In the genomic region with DNA sequence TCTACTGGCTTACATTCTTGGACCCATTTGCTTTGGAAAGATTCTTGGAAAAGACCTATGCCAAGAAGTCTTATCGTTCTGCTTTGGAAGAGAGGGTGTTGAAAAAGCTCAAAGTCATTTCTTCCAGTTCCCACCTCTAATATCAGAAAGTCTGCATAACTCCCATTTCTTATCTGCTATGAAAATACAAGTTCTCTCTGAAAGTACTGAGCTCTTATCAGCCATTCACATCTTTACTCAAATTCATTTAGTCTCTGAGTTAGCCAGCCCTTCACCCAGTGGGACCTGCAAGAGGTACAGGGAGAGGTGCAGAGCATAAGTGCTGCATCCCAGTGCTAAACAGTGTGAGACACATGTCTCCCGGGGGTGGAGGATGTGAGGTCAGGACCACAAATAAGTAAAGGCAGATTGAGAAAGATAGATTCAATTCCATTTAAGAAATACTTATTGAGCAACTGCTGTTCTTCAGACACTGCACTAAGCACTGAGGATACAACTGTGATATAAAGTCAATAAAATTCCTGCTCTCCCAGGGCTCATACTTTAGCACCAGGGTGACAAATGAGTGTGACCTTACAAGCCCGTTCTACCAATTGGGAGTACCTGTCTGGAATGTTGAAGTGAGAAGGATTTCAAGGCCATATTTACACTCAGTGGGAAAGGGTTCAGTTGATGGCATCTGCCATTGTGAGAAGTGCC, we compare ENCODE assay signal across 9 cellular contexts.
DNase-seq lines count a peak whose midpoint lies in the region; ATAC-seq and TF ChIP-seq lines count a peak whose summit lies in the region.
"Had no signal": no experiment of that assay in that cellular context is flagged by ENCODE, and none has a peak within 500 bp of the region (broad histone marks: within the 10 kb centered on the region; RNA-seq: fewer than 3 reads in every experiment).

No MANE protein-coding gene starts in this region.

- H3K27me3 Mint-ChIP-seq in activated CD4-positive, alpha-beta memory T cell treated with anti-CD3 and anti-CD28 coated beads, Interleukin-2, amount 10 ng/mL, durations not matched to agents 7 days and 5 days: no peaks in the 10 kb centered on the region

- DNase-seq in Right ventricle myocardium superior (no peak), left ventricle myocardium inferior (no peak), fibroblast of villous mesenchyme (ENCODE audit: low read depth) (peak; percentile 89), activated gamma-delta T cell (lab: John Stamatoyannopoulos, UW) (no peak), NCI-H1105 (lab: John Stamatoyannopoulos, UW) (no peak), NCI-H510A (lab: John Stamatoyannopoulos, UW) (no peak)
- peak; percentile 32 for DNase-seq in activated CD4-positive, alpha-beta memory T cell treated with anti-CD3 and anti-CD28 coated beads, Interleukin-2, amount 10 ng/mL, durations not matched to agents 7 days and 5 days
- DNase-seq: mucosa of descending colon had no signal

- H3K27me3 ChIP-seq in left ventricle myocardium inferior (ENCODE audit: low read depth): no peaks in the 10 kb centered on the region
- no peaks in the 10 kb centered on the region for H3K27me3 ChIP-seq in subcutaneous abdominal adipose tissue (ENCODE audit: control insufficient read depth in 5 of 5, insufficient read depth in 4 of 5, low read length in 5 of 5)

- CTCF ChIA-PET in activated CD4-positive, alpha-beta memory T cell treated with anti-CD3 and anti-CD28 coated beads, Interleukin-2, amount 10 ng/mL, durations not matched to agents 7 days and 5 days (lab: Charles Lee): interaction anchor here (0.6 to 3.4 kb wide), 3 partner anchors 29 to 819 kb away, joined by 3 to 11 read pairs (median 4); no protein-coding TSS in a partner anchor

- H3K9me3 Mint-ChIP-seq in activated CD4-positive, alpha-beta memory T cell treated with anti-CD3 and anti-CD28 coated beads, Interleukin-2, amount 10 ng/mL, durations not matched to agents 7 days and 5 days: no peaks in the 10 kb centered on the region

- peaks cover 67% of the 10 kb centered on the region for H3K36me3 Mint-ChIP-seq in activated CD4-positive, alpha-beta memory T cell treated with anti-CD3 and anti-CD28 coated beads, Interleukin-2, amount 10 ng/mL, durations not matched to agents 7 days and 5 days (ENCODE audit: low read depth)

- peak; percentile 45 for ATAC-seq in Right ventricle myocardium superior (ENCODE audit: poor library complexity)
- ATAC-seq: mucosa of descending colon had no signal

- H3K27ac ChIP-seq in left ventricle myocardium inferior (replicated peaks): no peak overlapping the region
- H3K27ac ChIP-seq in subcutaneous abdominal adipose tissue (ENCODE audit: low read depth, low read length): peak overlapping the region; percentile 77

- peaks cover 5% of the 10 kb centered on the region for H3K4me1 ChIP-seq in left ventricle myocardium inferior
- H3K4me1 ChIP-seq in subcutaneous abdominal adipose tissue (ENCODE audit: control insufficient read depth in 5 of 5, insufficient read depth in 5 of 5, low read length in 5 of 5): peaks cover 0 to 23% (median 10%) of the 10 kb centered on the region in 5 donors

- H3K36me3 ChIP-seq in left ventricle myocardium inferior (peaks cover 18% of the 10 kb centered on the region), subcutaneous abdominal adipose tissue (ENCODE audit: control insufficient read depth in 5 of 5, insufficient read depth in 5 of 5, low read length in 5 of 5) (peaks cover 3 to 37% (median 20%) of the 10 kb centered on the region in 5 donors)

- H3K9ac ChIP-seq in subcutaneous abdominal adipose tissue (ENCODE audit: low read length in 5 of 5): no peak overlapping the region

- H3K27ac Mint-ChIP-seq in activated CD4-positive, alpha-beta memory T cell treated with anti-CD3 and anti-CD28 coated beads, Interleukin-2, amount 10 ng/mL, durations not matched to agents 7 days and 5 days: peak overlapping the region; percentile 70

- intact Hi-C loops in Right ventricle myocardium superior (cut with DNase I): no loop called here
- intact Hi-C loops in left ventricle myocardium inferior (cut with micrococcal nuclease): no loop called here

- no peaks in the 10 kb centered on the region for H3K9me3 ChIP-seq in left ventricle myocardium inferior (replicated peaks)
- peaks cover 0 to 6% (median 0%) of the 10 kb centered on the region in 5 donors for H3K9me3 ChIP-seq in subcutaneous abdominal adipose tissue (ENCODE audit: control insufficient read depth in 5 of 5, low read length in 5 of 5)
- H3K9me3 ChIP-seq: mucosa of descending colon had no signal

- POLR2A ChIA-PET in activated CD4-positive, alpha-beta memory T cell treated with anti-CD3 and anti-CD28 coated beads, Interleukin-2, amount 10 ng/mL, durations not matched to agents 7 days and 5 days (lab: Charles Lee): interaction anchor here (0.8 to 3.8 kb wide), 5 partner anchors 10 to 96 kb away, joined by 3 to 15 read pairs (median 3); a partner anchor contains a TSS

- H3K4me3 Mint-ChIP-seq in activated CD4-positive, alpha-beta memory T cell treated with anti-CD3 and anti-CD28 coated beads, Interleukin-2, amount 10 ng/mL, durations not matched to agents 7 days and 5 days: peak overlapping the region; percentile 8

- TF ChIP-seq CTCF in left ventricle myocardium inferior (IDR thresholded peaks at IDR 0.05; ENCODE audit: borderline replicate concordance) (no peak), fibroblast of villous mesenchyme (IDR thresholded peaks at IDR 0.05; ENCODE audit: insufficient read depth, low read depth, low read length) (no peak)

- peaks cover 50% of the 10 kb centered on the region for H3K4me1 Mint-ChIP-seq in activated CD4-positive, alpha-beta memory T cell treated with anti-CD3 and anti-CD28 coated beads, Interleukin-2, amount 10 ng/mL, durations not matched to agents 7 days and 5 days

- H3K4me3 ChIP-seq in left ventricle myocardium inferior: no peak overlapping the region
- H3K4me3 ChIP-seq in fibroblast of villous mesenchyme (ENCODE audit: low read depth, low read length): no peak overlapping the region
- H3K4me3 ChIP-seq in subcutaneous abdominal adipose tissue (ENCODE audit: low read depth in 1 of 5, low read length in 5 of 5): no peak overlapping the region
- H3K4me3 ChIP-seq: mucosa of descending colon had no signal

Comparison
In these comparisons a context has a peak if more than half of its experiments do, and no peak if none do; other contexts are left out.
1. DNase-seq: peak in activated CD4-positive, alpha-beta memory T cell treated with anti-CD3 and anti-CD28 coated beads, Interleukin-2, amount 10 ng/mL, durations not matched to agents 7 days and 5 days (single experiment) and fibroblast of villous mesenchyme (single experiment); none in Right ventricle myocardium superior (single experiment), left ventricle myocardium inferior (single experiment), activated gamma-delta T cell (single experiment), NCI-H1105 (single experiment) and NCI-H510A (single experiment).